In genomic region chr1:32984829-32985310, GRCh38 we compare ENCODE assay signal across 1 cellular context.
TF ChIP-seq lines count a peak whose summit lies in the region.

No MANE protein-coding gene starts in this region.

TF ChIP-seq in neural cell, 6 proteins besides CTCF, POLR2A, EP300 and RAD21 (continued from another document):
- TF ChIP-seq REST (IDR thresholded peaks at IDR 0.05; ENCODE audit: borderline replicate concordance) (no peak), MXI1 (conservative IDR thresholded peaks at IDR 0.05; ENCODE audit: poor library complexity, severe bottlenecking) (no peak), TAF1 (IDR thresholded peaks at IDR 0.05; ENCODE audit: low read depth) (no peak), SMC3 (conservative IDR thresholded peaks at IDR 0.05; ENCODE audit: poor library complexity) (no peak)
